In the genomic region with DNA sequence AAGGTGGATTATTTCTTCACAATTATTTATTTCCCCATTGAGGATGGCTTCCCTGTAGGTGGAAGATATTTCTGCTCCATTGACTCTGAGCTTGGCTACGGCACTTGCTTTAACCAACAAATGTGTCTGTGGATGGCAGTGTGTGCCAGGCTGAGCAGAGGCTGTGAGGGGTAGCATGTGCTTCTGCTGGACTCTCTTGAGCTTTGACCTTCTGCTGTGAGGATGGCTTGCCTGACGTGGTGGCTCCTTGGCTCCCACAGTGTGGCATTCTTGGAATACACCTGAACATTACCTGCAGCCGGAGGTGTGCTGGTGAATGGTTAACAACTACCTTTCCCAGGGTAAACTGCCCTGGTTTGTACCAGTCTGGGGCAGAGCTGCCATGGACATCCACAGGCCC, we compare ENCODE assay signal across 26 cellular contexts.
"Had no signal": no experiment of that assay in that cellular context is flagged by ENCODE, and none has a peak within 500 bp of the region (broad histone marks: within the 10 kb centered on the region; RNA-seq: fewer than 3 reads in every experiment).

No MANE protein-coding gene starts in this region.

- H3K36me3 Mint-ChIP-seq: naive thymus-derived CD8-positive, alpha-beta T cell had no signal

- H3K27me3 ChIP-seq: colonic mucosa, gastrocnemius medialis, pancreas, suprapubic skin, vagina had no signal

- H3K27ac Mint-ChIP-seq: dendritic cell treated with granulocyte-macrophage colony-stimulating factor and Interleukin-4, amounts not matched to agents 40 ng/mL and 50 ng/mL, for 4 days; endodermal cell; naive thymus-derived CD8-positive, alpha-beta T cell; progenitor cell of endocrine pancreas; stimulated activated naive CD8-positive, alpha-beta T cell treated with anti-CD3 and anti-CD28 coated beads, Interleukin-15, amount 100 ng/mL, for 72 hours had no signal

- H3K36me3 ChIP-seq: colonic mucosa, gastrocnemius medialis, left ventricle myocardium inferior, lower lobe of right lung, neutrophil, pancreas, sigmoid colon, spleen, suprapubic skin, vagina had no signal

- H3K27ac ChIP-seq: colonic mucosa, epithelial cell of prostate, gastrocnemius medialis, left ventricle myocardium inferior, lower lobe of right lung, neutrophil, pancreas, sigmoid colon, spleen, suprapubic skin, vagina had no signal

- H3K4me1 ChIP-seq: colonic mucosa, gastrocnemius medialis, left ventricle myocardium inferior, lower lobe of right lung, pancreas, sigmoid colon, spleen, suprapubic skin, vagina had no signal

- FAIRE-seq: keratinocyte, pancreas had no signal

- DNase-seq: colonic mucosa; effector CD8-positive, alpha-beta T cell; endodermal cell; foreskin fibroblast; gastrocnemius medialis; head of caudate nucleus; left cardiac atrium; left ventricle myocardium inferior; lower lobe of right lung; naive thymus-derived CD8-positive, alpha-beta T cell; pancreas; right cardiac atrium; sigmoid colon; spleen; stimulated activated CD4-positive, alpha-beta T cell treated with anti-CD3 and anti-CD28 coated beads, Interleukin-15, amount 100 ng/mL, for 24 hours; stimulated activated CD4-positive, alpha-beta T cell treated with anti-CD3 and anti-CD28 coated beads, Interleukin-2, amount 100 ng/mL, for 48 hours; stimulated activated naive CD4-positive, alpha-beta T cell; stimulated activated naive CD8-positive, alpha-beta T cell treated with anti-CD3 and anti-CD28 coated beads, Interleukin-15, amount 100 ng/mL, for 72 hours; trophoblast cell had no signal

- H3K4me3 Mint-ChIP-seq: dendritic cell treated with granulocyte-macrophage colony-stimulating factor and Interleukin-4, amounts not matched to agents 40 ng/mL and 50 ng/mL, for 4 days; endodermal cell; naive thymus-derived CD8-positive, alpha-beta T cell; stimulated activated naive CD8-positive, alpha-beta T cell treated with anti-CD3 and anti-CD28 coated beads, Interleukin-15, amount 100 ng/mL, for 72 hours had no signal

- H3K4me1 Mint-ChIP-seq: endodermal cell; naive thymus-derived CD8-positive, alpha-beta T cell; stimulated activated naive CD8-positive, alpha-beta T cell treated with anti-CD3 and anti-CD28 coated beads, Interleukin-15, amount 100 ng/mL, for 72 hours had no signal

- H3K27me3 Mint-ChIP-seq: dendritic cell treated with granulocyte-macrophage colony-stimulating factor and Interleukin-4, amounts not matched to agents 40 ng/mL and 50 ng/mL, for 4 days; progenitor cell of endocrine pancreas; stimulated activated naive CD8-positive, alpha-beta T cell treated with anti-CD3 and anti-CD28 coated beads, Interleukin-15, amount 100 ng/mL, for 72 hours had no signal

- H3K4me3 ChIP-seq: colonic mucosa, gastrocnemius medialis, left ventricle myocardium inferior, lower lobe of right lung, pancreas, sigmoid colon, spleen, suprapubic skin, vagina had no signal

- H3K9me3 ChIP-seq: colonic mucosa, gastrocnemius medialis, left ventricle myocardium inferior, lower lobe of right lung, neutrophil, pancreas, sigmoid colon, spleen, suprapubic skin, vagina had no signal

- H3K9me3 Mint-ChIP-seq: dendritic cell treated with granulocyte-macrophage colony-stimulating factor and Interleukin-4, amounts not matched to agents 40 ng/mL and 50 ng/mL, for 4 days; endodermal cell; naive thymus-derived CD8-positive, alpha-beta T cell; stimulated activated naive CD8-positive, alpha-beta T cell treated with anti-CD3 and anti-CD28 coated beads, Interleukin-15, amount 100 ng/mL, for 72 hours had no signal
